3 cellular contexts compared by ENCODE assay signal in genomic region chr5:49530-49929, GRCh38. TPM values are rescaled to one million over a fixed set of nuclear protein-coding genes. Genes with fewer than 3 reads are reported as not detected.
"Had no signal": no experiment of that assay in that cellular context is flagged by ENCODE, and none has a peak within 500 bp of the region (broad histone marks: within the 10 kb centered on the region; RNA-seq: fewer than 3 reads in every experiment).

No MANE protein-coding gene starts in this region.

RNA-seq across cellular contexts. Expression of gene PLEKHG4B, which starts 42.4 kb away (rescaled TPM):
- total RNA-seq: MCF 10A, NCI-H460, Right ventricle myocardium superior had no signal
